1 cellular context compared by ENCODE assay signal in the genomic region with DNA sequence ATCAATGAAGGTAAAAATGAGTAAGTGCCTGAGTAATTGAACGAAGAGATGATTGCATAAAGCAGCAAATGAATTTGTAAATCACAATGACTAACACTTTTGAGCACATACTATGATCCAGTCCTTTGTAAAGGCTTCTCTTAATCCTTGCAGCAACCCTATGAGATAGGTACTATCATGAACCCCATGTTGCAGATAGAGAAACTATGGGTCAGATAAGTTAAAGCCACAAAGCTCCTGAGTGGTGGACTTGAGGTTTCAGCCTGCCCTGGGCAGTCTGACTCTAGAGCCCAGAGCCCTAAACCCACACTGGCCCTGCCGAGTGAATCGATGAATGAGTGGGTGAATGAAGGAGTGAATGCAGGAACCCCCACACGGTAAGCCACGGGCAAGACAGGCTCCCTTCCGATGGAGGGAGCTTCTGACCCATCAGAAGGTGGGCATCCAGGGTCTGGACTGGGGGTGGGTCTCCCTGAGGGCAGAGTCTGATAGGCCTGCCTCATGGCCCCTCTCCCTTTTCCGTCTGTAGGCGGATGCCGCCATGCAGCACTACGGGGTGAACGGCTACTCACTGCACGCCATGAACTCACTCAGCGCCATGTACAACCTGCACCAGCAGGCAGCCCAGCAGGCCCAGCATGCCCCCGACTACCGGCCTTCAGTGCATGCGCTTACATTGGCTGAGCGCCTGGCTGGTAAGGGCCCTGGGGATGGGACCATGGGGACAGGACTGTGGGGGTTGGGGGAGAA.
A peak's percentile ranks its signal among the peaks of the same experiment; 100 is the strongest.
TF ChIP-seq lines count a peak whose summit lies in the region.

No MANE protein-coding gene starts in this region.

TF ChIP-seq in K562, 482 proteins besides CTCF, POLR2A, EP300 and RAD21 (continued from another document and continues in another):
- peak; percentile 71 for TF ChIP-seq MAFG (tag; conservative IDR thresholded peaks at IDR 0.05)
- TF ChIP-seq, protein P1, sequence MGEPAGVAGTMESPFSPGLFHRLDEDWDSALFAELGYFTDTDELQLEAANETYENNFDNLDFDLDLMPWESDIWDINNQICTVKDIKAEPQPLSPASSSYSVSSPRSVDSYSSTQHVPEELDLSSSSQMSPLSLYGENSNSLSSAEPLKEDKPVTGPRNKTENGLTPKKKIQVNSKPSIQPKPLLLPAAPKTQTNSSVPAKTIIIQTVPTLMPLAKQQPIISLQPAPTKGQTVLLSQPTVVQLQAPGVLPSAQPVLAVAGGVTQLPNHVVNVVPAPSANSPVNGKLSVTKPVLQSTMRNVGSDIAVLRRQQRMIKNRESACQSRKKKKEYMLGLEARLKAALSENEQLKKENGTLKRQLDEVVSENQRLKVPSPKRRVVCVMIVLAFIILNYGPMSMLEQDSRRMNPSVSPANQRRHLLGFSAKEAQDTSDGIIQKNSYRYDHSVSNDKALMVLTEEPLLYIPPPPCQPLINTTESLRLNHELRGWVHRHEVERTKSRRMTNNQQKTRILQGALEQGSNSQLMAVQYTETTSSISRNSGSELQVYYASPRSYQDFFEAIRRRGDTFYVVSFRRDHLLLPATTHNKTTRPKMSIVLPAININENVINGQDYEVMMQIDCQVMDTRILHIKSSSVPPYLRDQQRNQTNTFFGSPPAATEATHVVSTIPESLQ (CRISPR knock-in tag; IDR thresholded peaks at IDR 0.05), result no peak
- no peak for TF ChIP-seq ELF2 (CRISPR knock-in tag; IDR thresholded peaks at IDR 0.05)
- TF ChIP-seq HMG20B (CRISPR knock-in tag; IDR thresholded peaks at IDR 0.05), result no peak
- TF ChIP-seq CHCHD3 (CRISPR knock-in tag; IDR thresholded peaks at IDR 0.05), result no peak
- TF ChIP-seq, protein P2, sequence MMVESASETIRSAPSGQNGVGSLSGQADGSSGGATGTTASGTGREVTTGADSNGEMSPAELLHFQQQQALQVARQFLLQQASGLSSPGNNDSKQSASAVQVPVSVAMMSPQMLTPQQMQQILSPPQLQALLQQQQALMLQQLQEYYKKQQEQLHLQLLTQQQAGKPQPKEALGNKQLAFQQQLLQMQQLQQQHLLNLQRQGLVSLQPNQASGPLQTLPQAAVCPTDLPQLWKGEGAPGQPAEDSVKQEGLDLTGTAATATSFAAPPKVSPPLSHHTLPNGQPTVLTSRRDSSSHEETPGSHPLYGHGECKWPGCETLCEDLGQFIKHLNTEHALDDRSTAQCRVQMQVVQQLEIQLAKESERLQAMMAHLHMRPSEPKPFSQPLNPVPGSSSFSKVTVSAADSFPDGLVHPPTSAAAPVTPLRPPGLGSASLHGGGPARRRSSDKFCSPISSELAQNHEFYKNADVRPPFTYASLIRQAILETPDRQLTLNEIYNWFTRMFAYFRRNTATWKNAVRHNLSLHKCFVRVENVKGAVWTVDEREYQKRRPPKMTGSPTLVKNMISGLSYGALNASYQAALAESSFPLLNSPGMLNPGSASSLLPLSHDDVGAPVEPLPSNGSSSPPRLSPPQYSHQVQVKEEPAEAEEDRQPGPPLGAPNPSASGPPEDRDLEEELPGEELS (CRISPR knock-in tag; IDR thresholded peaks at IDR 0.05; ENCODE audit: borderline replicate concordance), result peak; percentile 69; the same call in 1 of the 2 replicates
- TF ChIP-seq, protein P3, sequence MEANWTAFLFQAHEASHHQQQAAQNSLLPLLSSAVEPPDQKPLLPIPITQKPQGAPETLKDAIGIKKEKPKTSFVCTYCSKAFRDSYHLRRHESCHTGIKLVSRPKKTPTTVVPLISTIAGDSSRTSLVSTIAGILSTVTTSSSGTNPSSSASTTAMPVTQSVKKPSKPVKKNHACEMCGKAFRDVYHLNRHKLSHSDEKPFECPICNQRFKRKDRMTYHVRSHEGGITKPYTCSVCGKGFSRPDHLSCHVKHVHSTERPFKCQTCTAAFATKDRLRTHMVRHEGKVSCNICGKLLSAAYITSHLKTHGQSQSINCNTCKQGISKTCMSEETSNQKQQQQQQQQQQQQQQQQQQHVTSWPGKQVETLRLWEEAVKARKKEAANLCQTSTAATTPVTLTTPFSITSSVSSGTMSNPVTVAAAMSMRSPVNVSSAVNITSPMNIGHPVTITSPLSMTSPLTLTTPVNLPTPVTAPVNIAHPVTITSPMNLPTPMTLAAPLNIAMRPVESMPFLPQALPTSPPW (CRISPR knock-in tag; IDR thresholded peaks at IDR 0.05), result peak; percentile 54
- no peak for TF ChIP-seq BHLHE40 (IDR thresholded peaks at IDR 0.05; ENCODE audit: low read length)
- TF ChIP-seq, protein P4, sequence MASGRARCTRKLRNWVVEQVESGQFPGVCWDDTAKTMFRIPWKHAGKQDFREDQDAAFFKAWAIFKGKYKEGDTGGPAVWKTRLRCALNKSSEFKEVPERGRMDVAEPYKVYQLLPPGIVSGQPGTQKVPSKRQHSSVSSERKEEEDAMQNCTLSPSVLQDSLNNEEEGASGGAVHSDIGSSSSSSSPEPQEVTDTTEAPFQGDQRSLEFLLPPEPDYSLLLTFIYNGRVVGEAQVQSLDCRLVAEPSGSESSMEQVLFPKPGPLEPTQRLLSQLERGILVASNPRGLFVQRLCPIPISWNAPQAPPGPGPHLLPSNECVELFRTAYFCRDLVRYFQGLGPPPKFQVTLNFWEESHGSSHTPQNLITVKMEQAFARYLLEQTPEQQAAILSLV (tag; IDR thresholded peaks at IDR 0.05), result no peak
- no peak for TF ChIP-seq CEBPG (CRISPR knock-in tag; IDR thresholded peaks at IDR 0.05)
- TF ChIP-seq CEBPG (tag; conservative IDR thresholded peaks at IDR 0.05 in 1 of 2, IDR thresholded peaks at IDR 0.05 in 1 of 2), result peak; percentile 20 to 53; a peak in 1 of 4 replicates
- TF ChIP-seq, protein P5, sequence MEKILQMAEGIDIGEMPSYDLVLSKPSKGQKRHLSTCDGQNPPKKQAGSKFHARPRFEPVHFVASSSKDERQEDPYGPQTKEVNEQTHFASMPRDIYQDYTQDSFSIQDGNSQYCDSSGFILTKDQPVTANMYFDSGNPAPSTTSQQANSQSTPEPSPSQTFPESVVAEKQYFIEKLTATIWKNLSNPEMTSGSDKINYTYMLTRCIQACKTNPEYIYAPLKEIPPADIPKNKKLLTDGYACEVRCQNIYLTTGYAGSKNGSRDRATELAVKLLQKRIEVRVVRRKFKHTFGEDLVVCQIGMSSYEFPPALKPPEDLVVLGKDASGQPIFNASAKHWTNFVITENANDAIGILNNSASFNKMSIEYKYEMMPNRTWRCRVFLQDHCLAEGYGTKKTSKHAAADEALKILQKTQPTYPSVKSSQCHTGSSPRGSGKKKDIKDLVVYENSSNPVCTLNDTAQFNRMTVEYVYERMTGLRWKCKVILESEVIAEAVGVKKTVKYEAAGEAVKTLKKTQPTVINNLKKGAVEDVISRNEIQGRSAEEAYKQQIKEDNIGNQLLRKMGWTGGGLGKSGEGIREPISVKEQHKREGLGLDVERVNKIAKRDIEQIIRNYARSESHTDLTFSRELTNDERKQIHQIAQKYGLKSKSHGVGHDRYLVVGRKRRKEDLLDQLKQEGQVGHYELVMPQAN (IDR thresholded peaks at IDR 0.05; ENCODE audit: borderline replicate concordance), result no peak
- 0 out of 2 replicates have a peak, but pooled peaks have one; percentile 7 for TF ChIP-seq CXXC5 (CRISPR knock-in tag; IDR thresholded peaks at IDR 0.05)
- no peak for TF ChIP-seq NR3C1 (CRISPR knock-in tag; IDR thresholded peaks at IDR 0.05)
- 0 out of 2 replicates have a peak, but pooled peaks have one; percentile 26 for TF ChIP-seq DIDO1 (tag; IDR thresholded peaks at IDR 0.05; ENCODE audit: low read depth)
- TF ChIP-seq U2AF2 (optimal IDR thresholded peaks at IDR 0.05; ENCODE audit: low read depth, low read length), result no peak
- TF ChIP-seq, protein P6, sequence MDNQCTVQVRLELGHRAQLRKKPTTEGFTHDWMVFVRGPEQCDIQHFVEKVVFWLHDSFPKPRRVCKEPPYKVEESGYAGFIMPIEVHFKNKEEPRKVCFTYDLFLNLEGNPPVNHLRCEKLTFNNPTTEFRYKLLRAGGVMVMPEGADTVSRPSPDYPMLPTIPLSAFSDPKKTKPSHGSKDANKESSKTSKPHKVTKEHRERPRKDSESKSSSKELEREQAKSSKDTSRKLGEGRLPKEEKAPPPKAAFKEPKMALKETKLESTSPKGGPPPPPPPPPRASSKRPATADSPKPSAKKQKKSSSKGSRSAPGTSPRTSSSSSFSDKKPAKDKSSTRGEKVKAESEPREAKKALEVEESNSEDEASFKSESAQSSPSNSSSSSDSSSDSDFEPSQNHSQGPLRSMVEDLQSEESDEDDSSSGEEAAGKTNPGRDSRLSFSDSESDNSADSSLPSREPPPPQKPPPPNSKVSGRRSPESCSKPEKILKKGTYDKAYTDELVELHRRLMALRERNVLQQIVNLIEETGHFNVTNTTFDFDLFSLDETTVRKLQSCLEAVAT (IDR thresholded peaks at IDR 0.05), result peak in 1 of 2 experiments; percentile 99; a peak in 2 of 4 replicates
- no peak for TF ChIP-seq SMAD3 (CRISPR knock-in tag; conservative IDR thresholded peaks at IDR 0.05)
- TF ChIP-seq, protein P7, sequence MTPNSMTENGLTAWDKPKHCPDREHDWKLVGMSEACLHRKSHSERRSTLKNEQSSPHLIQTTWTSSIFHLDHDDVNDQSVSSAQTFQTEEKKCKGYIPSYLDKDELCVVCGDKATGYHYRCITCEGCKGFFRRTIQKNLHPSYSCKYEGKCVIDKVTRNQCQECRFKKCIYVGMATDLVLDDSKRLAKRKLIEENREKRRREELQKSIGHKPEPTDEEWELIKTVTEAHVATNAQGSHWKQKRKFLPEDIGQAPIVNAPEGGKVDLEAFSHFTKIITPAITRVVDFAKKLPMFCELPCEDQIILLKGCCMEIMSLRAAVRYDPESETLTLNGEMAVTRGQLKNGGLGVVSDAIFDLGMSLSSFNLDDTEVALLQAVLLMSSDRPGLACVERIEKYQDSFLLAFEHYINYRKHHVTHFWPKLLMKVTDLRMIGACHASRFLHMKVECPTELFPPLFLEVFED (CRISPR knock-in tag; conservative IDR thresholded peaks at IDR 0.05), result no peak
- no peak for TF ChIP-seq POU5F1 (IDR thresholded peaks at IDR 0.05; ENCODE audit: borderline replicate concordance, low read depth, low read length, partially characterized antibody)
- peak; percentile 82 for TF ChIP-seq ZNF766 (CRISPR knock-in tag; conservative IDR thresholded peaks at IDR 0.05)
- TF ChIP-seq, protein P8, sequence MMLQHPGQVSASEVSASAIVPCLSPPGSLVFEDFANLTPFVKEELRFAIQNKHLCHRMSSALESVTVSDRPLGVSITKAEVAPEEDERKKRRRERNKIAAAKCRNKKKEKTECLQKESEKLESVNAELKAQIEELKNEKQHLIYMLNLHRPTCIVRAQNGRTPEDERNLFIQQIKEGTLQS (IDR thresholded peaks at IDR 0.05), result peak; percentile 48; the same call in 1 of the 2 replicates
- TF ChIP-seq, protein P8 (CRISPR knock-in tag; conservative IDR thresholded peaks at IDR 0.05), result no peak
- peak; percentile 85 for TF ChIP-seq TEAD4 (IDR thresholded peaks at IDR 0.05; ENCODE audit: low read length)
- no peak for TF ChIP-seq TEAD4 (CRISPR knock-in tag; IDR thresholded peaks at IDR 0.05; ENCODE audit: borderline replicate concordance)
- no peak for TF ChIP-seq KAT2B (IDR thresholded peaks at IDR 0.05; ENCODE audit: low read depth, low read length)
- TF ChIP-seq MEF2D (tag; conservative IDR thresholded peaks at IDR 0.05; ENCODE audit: low read depth), result no peak
- no peak for TF ChIP-seq HNRNPL (IDR thresholded peaks at IDR 0.05; ENCODE audit: low read depth, low read length)
- TF ChIP-seq MTA3 (IDR thresholded peaks at IDR 0.05; ENCODE audit: borderline replicate concordance), result 0 out of 2 replicates have a peak, but pooled peaks have one; percentile 30
- TF ChIP-seq KDM1A (IDR thresholded peaks at IDR 0.05), result peak; percentile 88
- TF ChIP-seq ZFX (CRISPR knock-in tag; IDR thresholded peaks at IDR 0.05), result no peak
- TF ChIP-seq MCM3 (IDR thresholded peaks at IDR 0.05), result no peak
- TF ChIP-seq ZNF780A (CRISPR knock-in tag; IDR thresholded peaks at IDR 0.05), result no peak
- TF ChIP-seq ZNF347 (CRISPR knock-in tag; IDR thresholded peaks at IDR 0.05; ENCODE audit: low read depth), result no peak
- TF ChIP-seq ZSCAN29 (IDR thresholded peaks at IDR 0.05), result no peak
- TF ChIP-seq CAMTA2 (CRISPR knock-in tag; conservative IDR thresholded peaks at IDR 0.05), result 0 out of 2 replicates have a peak, but pooled peaks have one; percentile 25
- peak in 1 of 2 experiments; percentile 55; a peak in 1 of 4 replicates for TF ChIP-seq MAZ (CRISPR knock-in tag; conservative IDR thresholded peaks at IDR 0.05 in 1 of 2, IDR thresholded peaks at IDR 0.05 in 1 of 2)
- TF ChIP-seq ATF1 (CRISPR knock-in tag; IDR thresholded peaks at IDR 0.05), result no peak
- no peak for TF ChIP-seq ATF1 (tag; IDR thresholded peaks at IDR 0.05)
- TF ChIP-seq TSC22D4 (tag; IDR thresholded peaks at IDR 0.05), result no peak
- no peak for TF ChIP-seq KHSRP (IDR thresholded peaks at IDR 0.05)
- 0 out of 4 replicates have a peak, but pooled peaks of 1 of the 2 experiments have one; percentile 14 for TF ChIP-seq NRF1 (conservative IDR thresholded peaks at IDR 0.05 in 1 of 2, IDR thresholded peaks at IDR 0.05 in 1 of 2)
- TF ChIP-seq TAL1 (IDR thresholded peaks at IDR 0.05), result peak; percentile 73
- TF ChIP-seq ZFP30 (CRISPR knock-in tag; IDR thresholded peaks at IDR 0.05; ENCODE audit: borderline replicate concordance), result no peak
- TF ChIP-seq ZNF316 (IDR thresholded peaks at IDR 0.05), result 0 out of 2 replicates have a peak, but pooled peaks have one; percentile 19
- 0 out of 2 replicates have a peak, but pooled peaks have one; percentile 27 for TF ChIP-seq LEF1 (IDR thresholded peaks at IDR 0.05)
- no peak for TF ChIP-seq RFX1 (IDR thresholded peaks at IDR 0.05)
- TF ChIP-seq CHD2 (IDR thresholded peaks at IDR 0.05; ENCODE audit: low read depth, low read length), result no peak
- TF ChIP-seq MTA1 (IDR thresholded peaks at IDR 0.05; ENCODE audit: borderline replicate concordance), result no peak
- TF ChIP-seq POLR2AphosphoS5 (IDR thresholded peaks at IDR 0.05; ENCODE audit: control insufficient read depth, insufficient read depth, low read depth, low read length), result peak; percentile 52; the same call in 1 of the 2 replicates
- TF ChIP-seq SAFB2 (IDR thresholded peaks at IDR 0.05; ENCODE audit: borderline replicate concordance, low read depth, low read length, severe bottlenecking), result no peak
- TF ChIP-seq EGR1 (conservative IDR thresholded peaks at IDR 0.05), result peak; percentile 65
- TF ChIP-seq ZNF79 (CRISPR knock-in tag; IDR thresholded peaks at IDR 0.05; ENCODE audit: low read depth), result 0 out of 2 replicates have a peak, but pooled peaks have one; percentile 17
- TF ChIP-seq SOX6 (IDR thresholded peaks at IDR 0.05), result peak; percentile 69; the same call in 1 of the 2 replicates
- TF ChIP-seq ZNF197 (CRISPR knock-in tag; IDR thresholded peaks at IDR 0.05; ENCODE audit: low read depth), result no peak
- peak; percentile 43 for TF ChIP-seq L3MBTL2 (IDR thresholded peaks at IDR 0.05)
- no peak for TF ChIP-seq BACH1 (tag; IDR thresholded peaks at IDR 0.05)
- TF ChIP-seq, protein P9, sequence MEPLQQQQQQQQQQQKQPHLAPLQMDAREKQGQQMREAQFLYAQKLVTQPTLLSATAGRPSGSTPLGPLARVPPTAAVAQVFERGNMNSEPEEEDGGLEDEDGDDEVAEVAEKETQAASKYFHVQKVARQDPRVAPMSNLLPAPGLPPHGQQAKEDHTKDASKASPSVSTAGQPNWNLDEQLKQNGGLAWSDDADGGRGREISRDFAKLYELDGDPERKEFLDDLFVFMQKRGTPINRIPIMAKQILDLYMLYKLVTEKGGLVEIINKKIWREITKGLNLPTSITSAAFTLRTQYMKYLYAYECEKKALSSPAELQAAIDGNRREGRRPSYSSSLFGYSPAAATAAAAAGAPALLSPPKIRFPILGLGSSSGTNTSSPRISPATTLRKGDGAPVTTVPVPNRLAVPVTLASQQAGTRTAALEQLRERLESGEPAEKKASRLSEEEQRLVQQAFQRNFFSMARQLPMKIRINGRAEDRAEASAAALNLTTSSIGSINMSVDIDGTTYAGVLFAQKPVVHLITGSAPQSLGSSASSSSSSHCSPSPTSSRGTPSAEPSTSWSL (CRISPR knock-in tag; IDR thresholded peaks at IDR 0.05; ENCODE audit: borderline replicate concordance), result no peak
